In genomic region chr17:49055181-49055927, GRCh38 we compare ENCODE assay signal across 16 cellular contexts. TPM values are rescaled to one million over a fixed set of nuclear protein-coding genes. Genes with fewer than 3 reads are reported as not detected.
DNase-seq lines count a peak whose midpoint lies in the region; TF ChIP-seq lines count a peak whose summit lies in the region.
"Had no signal": no experiment of that assay in that cellular context is flagged by ENCODE, and none has a peak within 500 bp of the region (broad histone marks: within the 10 kb centered on the region; RNA-seq: fewer than 3 reads in every experiment).

No MANE protein-coding gene starts in this region.

- H3K4ac ChIP-seq in H9 (ENCODE audit: low read depth, low read length): no peak overlapping the region

- H4K20me1 ChIP-seq in H9 (ENCODE audit: control insufficient read depth, insufficient read depth, insufficient read length) (no peaks in the 10 kb centered on the region), neural progenitor cell (ENCODE audit: low read depth) (peaks cover 47% of the 10 kb centered on the region)

- H2BK20ac ChIP-seq in H9 (ENCODE audit: low read depth, low read length, poor library complexity, severe bottlenecking): no peak overlapping the region

- H3K27me3 ChIP-seq in H9 (ENCODE audit: insufficient read depth, low read length): no peaks in the 10 kb centered on the region
- no peaks in the 10 kb centered on the region for H3K27me3 ChIP-seq in neural progenitor cell

- H3K4me3 ChIP-seq in neural progenitor cell: no peak overlapping the region

- H3K9me3 Mint-ChIP-seq in H9 (no peaks in the 10 kb centered on the region), glutamatergic neuron (ENCODE audit: unreplicated experiment) (peaks cover 3% of the 10 kb centered on the region), neural progenitor cell (no peaks in the 10 kb centered on the region)
- H3K9me3 Mint-ChIP-seq in activated naive CD4-positive, alpha-beta T cell treated with anti-CD3 and anti-CD28 coated beads, Interleukin-2, amount 10 ng/mL, durations not matched to agents 7 days and 5 days: no peaks in the 10 kb centered on the region
- H3K9me3 Mint-ChIP-seq: CD8-positive, alpha-beta T cell had no signal

- no peak overlapping the region for H2BK15ac ChIP-seq in H9 (ENCODE audit: low read depth, low read length)

- peaks cover 22% of the 10 kb centered on the region for H3K36me3 ChIP-seq in neural progenitor cell

- CTCF ChIA-PET in activated naive CD4-positive, alpha-beta T cell treated with anti-CD3 and anti-CD28 coated beads, Interleukin-2, amount 10 ng/mL, durations not matched to agents 7 days and 5 days (lab: Charles Lee): interaction anchor here (1.0 to 3.1 kb wide), 2 partner anchors 19 to 22 kb away, joined by 3 to 11 read pairs; no protein-coding TSS in a partner anchor

- no peak overlapping the region for H3K14ac ChIP-seq in H9 (ENCODE audit: insufficient read depth, low read length)

- H3K36me3 Mint-ChIP-seq in H9 (ENCODE audit: insufficient read depth in 1 of 3, low read depth in 3 of 3): peaks cover 18 to 47% (median 44%) of the 10 kb centered on the region in 3 experiments; a peak in 6 of 7 replicates
- no peaks in the 10 kb centered on the region for H3K36me3 Mint-ChIP-seq in glutamatergic neuron (ENCODE audit: unreplicated experiment)
- peaks cover 25% of the 10 kb centered on the region for H3K36me3 Mint-ChIP-seq in neural progenitor cell
- H3K36me3 Mint-ChIP-seq in activated naive CD4-positive, alpha-beta T cell treated with anti-CD3 and anti-CD28 coated beads, Interleukin-2, amount 10 ng/mL, durations not matched to agents 7 days and 5 days: no peaks in the 10 kb centered on the region
- H3K36me3 Mint-ChIP-seq: CD8-positive, alpha-beta T cell had no signal

- H3T11ph ChIP-seq in H9 (ENCODE audit: low read length): no peak overlapping the region

- no peak overlapping the region for H2BK12ac ChIP-seq in H9 (ENCODE audit: insufficient read length, low read depth, low read length)

- no peaks in the 10 kb centered on the region for H3K9me3 ChIP-seq in H9 (ENCODE audit: control insufficient read depth, low read depth, low read length)
- H3K9me3 ChIP-seq in neural progenitor cell (ENCODE audit: low read depth): no peaks in the 10 kb centered on the region
- H3K9me3 ChIP-seq: BE2C had no signal

- H4K91ac ChIP-seq in H9 (ENCODE audit: insufficient read length, low read depth, low read length): no peak overlapping the region

- TF ChIP-seq CTCF in H9 (conservative IDR thresholded peaks at IDR 0.05) (no peak), glutamatergic neuron (IDR thresholded peaks at IDR 0.05; ENCODE audit: partially characterized antibody, unreplicated experiment) (no peak), neural progenitor cell (IDR thresholded peaks at IDR 0.05) (no peak)

- no peak overlapping the region for H4K5ac ChIP-seq in H9 (ENCODE audit: insufficient read length, low read depth, low read length)

- peak overlapping the region in 1 of 2 experiments; percentile 48; a peak in 1 of 5 replicates for H3K4me3 Mint-ChIP-seq in H9
- no peak overlapping the region for H3K4me3 Mint-ChIP-seq in glutamatergic neuron (ENCODE audit: unreplicated experiment)
- no peak overlapping the region for H3K4me3 Mint-ChIP-seq in neural progenitor cell
- H3K4me3 Mint-ChIP-seq in activated naive CD4-positive, alpha-beta T cell treated with anti-CD3 and anti-CD28 coated beads, Interleukin-2, amount 10 ng/mL, durations not matched to agents 7 days and 5 days: no peak overlapping the region
- H3K4me3 Mint-ChIP-seq: CD8-positive, alpha-beta T cell had no signal

- H3K27ac Mint-ChIP-seq in H9 (peak overlapping the region; percentile 11 to 92 (median 59); a peak in 4 of 7 replicates), glutamatergic neuron (ENCODE audit: unreplicated experiment) (peak overlapping the region; percentile 43), neural progenitor cell (no peak overlapping the region)
- H3K27ac Mint-ChIP-seq in activated naive CD4-positive, alpha-beta T cell treated with anti-CD3 and anti-CD28 coated beads, Interleukin-2, amount 10 ng/mL, durations not matched to agents 7 days and 5 days: no peak overlapping the region
- H3K27ac Mint-ChIP-seq: CD8-positive, alpha-beta T cell had no signal

- H3K4me1 ChIP-seq in H9 (ENCODE audit: insufficient read depth, low read length) (peaks cover 12% of the 10 kb centered on the region; the same call in 1 of the 2 replicates), neural progenitor cell (peaks cover 46% of the 10 kb centered on the region)
- H3K4me1 ChIP-seq: BE2C had no signal

- DNase-seq in H9 (peak; percentile 55), RPMI7951 (ENCODE audit: low read depth) (peak; percentile 18), glutamatergic neuron (no peak), neural progenitor cell (ENCODE audit: low spot score) (no peak), NOMO-1 treated with DMSO at 0.1 percent for 48 hours (lab: John Stamatoyannopoulos, UW; ENCODE audit: unreplicated experiment) (no peak), nucleus accumbens (lab: John Stamatoyannopoulos, UW) (no peak)
- DNase-seq in activated naive CD4-positive, alpha-beta T cell treated with anti-CD3 and anti-CD28 coated beads, Interleukin-2, amount 10 ng/mL, durations not matched to agents 7 days and 5 days: no peak
- DNase-seq: BE2C; CD8-positive, alpha-beta T cell; KBM-7; NCI-H1092 treated with DMSO at 0.1 percent for 48 hours; NCI-H187; NCI-H446 treated with DMSO at 0.1 percent for 48 hours; NCI-H748 treated with DMSO at 0.1 percent for 48 hours; SIG-M5 had no signal

- H3K79me2 ChIP-seq in H9 (ENCODE audit: insufficient read depth, low read length): no peaks in the 10 kb centered on the region
- H3K79me2 ChIP-seq in neural progenitor cell (ENCODE audit: low read depth): peaks cover 8% of the 10 kb centered on the region

- H3K4me1 Mint-ChIP-seq in H9: peaks cover 34 to 49% of the 10 kb centered on the region in 2 experiments
- peaks cover 15% of the 10 kb centered on the region for H3K4me1 Mint-ChIP-seq in glutamatergic neuron (ENCODE audit: low read depth, unreplicated experiment)
- H3K4me1 Mint-ChIP-seq in neural progenitor cell: peaks cover 9% of the 10 kb centered on the region
- peaks cover 4% of the 10 kb centered on the region for H3K4me1 Mint-ChIP-seq in activated naive CD4-positive, alpha-beta T cell treated with anti-CD3 and anti-CD28 coated beads, Interleukin-2, amount 10 ng/mL, durations not matched to agents 7 days and 5 days

- no peaks in the 10 kb centered on the region for H3K79me1 ChIP-seq in H9 (ENCODE audit: insufficient read depth, low read depth, low read length, poor library complexity, severe bottlenecking)

- H3K23me2 ChIP-seq in H9 (ENCODE audit: insufficient read length, low read depth, low read length, poor library complexity, severe bottlenecking): no peaks in the 10 kb centered on the region

- H3K9ac ChIP-seq in H9 (ENCODE audit: extremely low read depth, insufficient read length, low read length) (no peak overlapping the region), neural progenitor cell (no peak overlapping the region)

- H2AFZ ChIP-seq in H9 (ENCODE audit: low read length) (no peak overlapping the region), neural progenitor cell (replicated peaks) (no peak overlapping the region)

- WGBS in H9 (ENCODE audit: extremely low coverage, insufficient read length, low lambda C conversion rate): no CpG with 5 or more reads among the region's 7 CpGs

- H3K56ac ChIP-seq in H9 (ENCODE audit: insufficient read length, low read depth, low read length): no peak overlapping the region

- H3K27ac ChIP-seq in H9 (ENCODE audit: insufficient read length, low read depth, low read length): no peak overlapping the region
- peak overlapping the region; percentile 83 for H3K27ac ChIP-seq in neural progenitor cell

- H2AK5ac ChIP-seq in H9 (ENCODE audit: insufficient read length, low read length): no peak overlapping the region

- H3K18ac ChIP-seq in H9 (ENCODE audit: insufficient read length, low read depth, low read length): no peak overlapping the region

- no peak overlapping the region for H4K8ac ChIP-seq in H9 (replicated peaks; ENCODE audit: insufficient read length, low read depth, low read length)

- no peak overlapping the region for H3K23ac ChIP-seq in H9 (ENCODE audit: insufficient read length, low read depth, low read length)

- H3K4me2 ChIP-seq in H9 (ENCODE audit: insufficient read depth, insufficient read length, low read length): no peak overlapping the region
- no peak overlapping the region for H3K4me2 ChIP-seq in neural progenitor cell

- no peaks in the 10 kb centered on the region; the same call in none of the 2 replicates for H3K27me3 Mint-ChIP-seq in H9 (ENCODE audit: low read depth)
- H3K27me3 Mint-ChIP-seq in glutamatergic neuron (ENCODE audit: unreplicated experiment): peaks cover 5% of the 10 kb centered on the region
- peaks cover 2% of the 10 kb centered on the region for H3K27me3 Mint-ChIP-seq in neural progenitor cell (ENCODE audit: insufficient read depth, low read depth)
- H3K27me3 Mint-ChIP-seq in activated naive CD4-positive, alpha-beta T cell treated with anti-CD3 and anti-CD28 coated beads, Interleukin-2, amount 10 ng/mL, durations not matched to agents 7 days and 5 days: peaks cover 36% of the 10 kb centered on the region

- H2BK5ac ChIP-seq in H9 (ENCODE audit: insufficient read length, low read length): no peak overlapping the region

- H3F3A ChIP-seq in neural progenitor cell (ENCODE audit: low read depth): peaks cover 82% of the 10 kb centered on the region

- no peak overlapping the region for H2BK120ac ChIP-seq in H9 (ENCODE audit: low read depth, low read length, poor library complexity, severe bottlenecking)

RNA-seq across cellular contexts. Expression of gene IGF2BP1, which starts 58.2 kb away (rescaled TPM):
- 432 and 434 TPM in 2 replicates for total RNA-seq in H9 (2021)
- total RNA-seq in RPMI7951 (2014; rRNA removed; shearing (Covaris generic)): 4.0 and 5.0 TPM in 2 replicates
- 260 TPM for total RNA-seq in glutamatergic neuron (ENCODE audit: unreplicated experiment)
- total RNA-seq in neural progenitor cell (ENCODE audit: low replicate concordance): 129 and 137 TPM in 2 replicates
- total RNA-seq: CD8-positive, alpha-beta T cell; HT-29 had no signal

Comparison
In these comparisons a context has a peak if more than half of its experiments do, and no peak if none do; other contexts are left out.
1. DNase-seq: peak in H9 (single experiment) and RPMI7951 (single experiment); none in glutamatergic neuron (single experiment), neural progenitor cell (single experiment), NOMO-1 treated with DMSO at 0.1 percent for 48 hours (single experiment), activated naive CD4-positive, alpha-beta T cell treated with anti-CD3 and anti-CD28 coated beads, Interleukin-2, amount 10 ng/mL, durations not matched to agents 7 days and 5 days (single experiment) and nucleus accumbens (0 of 56).
2. H3K27ac Mint-ChIP-seq: peak in H9 (3 of 3) and glutamatergic neuron (single experiment); none in neural progenitor cell (single experiment) and activated naive CD4-positive, alpha-beta T cell treated with anti-CD3 and anti-CD28 coated beads, Interleukin-2, amount 10 ng/mL, durations not matched to agents 7 days and 5 days (single experiment).
3. RNA of gene IGF2BP1, which starts 58.2 kb away (total RNA-seq): 432 to 434 TPM in H9, 260 TPM in glutamatergic neuron (single experiment) and 129 to 137 TPM in neural progenitor cell; 4.0 to 5.0 TPM in RPMI7951; every median in the first group is over 10 times any median in the second.